In genomic region chr14:51849095-51849494, GRCh38 we compare ENCODE assay signal across 2 cellular contexts.
TF ChIP-seq lines count a peak whose summit lies in the region.

No MANE protein-coding gene starts in this region.

TF ChIP-seq in SK-N-SH treated with all-trans-retinoic acid at 6 μM for 48 hours, 23 proteins besides CTCF, POLR2A, EP300 and RAD21 (continued from another document):
- TF ChIP-seq PATZ1 (CRISPR knock-in tag; IDR thresholded peaks at IDR 0.05; ENCODE audit: borderline replicate concordance), result no peak
- TF ChIP-seq ZNF565 (CRISPR knock-in tag; conservative IDR thresholded peaks at IDR 0.05; ENCODE audit: low read depth), result no peak
- no peak for TF ChIP-seq RARB (CRISPR knock-in tag; IDR thresholded peaks at IDR 0.05)
- no peak for TF ChIP-seq TCF4 (CRISPR knock-in tag; IDR thresholded peaks at IDR 0.05; ENCODE audit: borderline replicate concordance)
- TF ChIP-seq CSDC2 (CRISPR knock-in tag; IDR thresholded peaks at IDR 0.05), result no peak

TF ChIP-seq in SK-N-SH, 30 proteins besides CTCF, POLR2A, EP300 and RAD21 (continued from another document):
- TF ChIP-seq FOXM1 (IDR thresholded peaks at IDR 0.05; ENCODE audit: low read depth), result no peak
- no peak for TF ChIP-seq USF1 (IDR thresholded peaks at IDR 0.05; ENCODE audit: borderline replicate concordance, low read depth)
